In genomic region chr1:227223407-227223806, GRCh38 we compare ENCODE assay signal across 22 cellular contexts.
"Had no signal": no experiment of that assay in that cellular context is flagged by ENCODE, and none has a peak within 500 bp of the region (broad histone marks: within the 10 kb centered on the region; RNA-seq: fewer than 3 reads in every experiment).

No MANE protein-coding gene starts in this region.

- H3K9me3 ChIP-seq: left ventricle myocardium inferior, neutrophil, psoas muscle, right lobe of liver, suprapubic skin, thyroid gland, upper lobe of left lung, uterus had no signal

- H3K27me3 Mint-ChIP-seq: dendritic cell treated with granulocyte-macrophage colony-stimulating factor and Interleukin-4, amounts not matched to agents 40 ng/mL and 50 ng/mL, for 4 days had no signal

- H3K9me3 Mint-ChIP-seq: dendritic cell treated with granulocyte-macrophage colony-stimulating factor and Interleukin-4, amounts not matched to agents 40 ng/mL and 50 ng/mL, for 4 days; effector memory CD8-positive, alpha-beta T cell; immature natural killer cell; naive B cell; stimulated activated effector memory CD8-positive, alpha-beta T cell treated with anti-CD3 and anti-CD28 coated beads, Interleukin-12 subunit alpha, Interleukin-12 subunit beta, amount 100 ng/mL, for 72 hours had no signal

- H3K4me3 ChIP-seq: left ventricle myocardium inferior, lung, psoas muscle, right lobe of liver, suprapubic skin, thyroid gland, upper lobe of left lung, uterus had no signal

- H3K36me3 ChIP-seq: left ventricle myocardium inferior, neutrophil, right lobe of liver, suprapubic skin, thyroid gland, upper lobe of left lung, uterus had no signal

- H3K4me3 Mint-ChIP-seq: dendritic cell treated with granulocyte-macrophage colony-stimulating factor and Interleukin-4, amounts not matched to agents 40 ng/mL and 50 ng/mL, for 4 days; effector memory CD8-positive, alpha-beta T cell; immature natural killer cell; naive B cell; stimulated activated effector memory CD8-positive, alpha-beta T cell treated with anti-CD3 and anti-CD28 coated beads, Interleukin-12 subunit alpha, Interleukin-12 subunit beta, amount 100 ng/mL, for 72 hours had no signal

- DNase-seq: effector memory CD8-positive, alpha-beta T cell; erythroblast; foreskin keratinocyte; immature natural killer cell; left cardiac atrium; left ventricle myocardium inferior; mesenchymal stem cell; naive B cell; psoas muscle; retina; right lobe of liver; stimulated activated CD4-positive, alpha-beta T cell treated with anti-CD3 and anti-CD28 coated beads, Interleukin-4, amount 100 ng/mL, for 1 hour; stimulated activated CD8-positive, alpha-beta memory T cell treated with anti-CD3 and anti-CD28 coated beads, Interleukin-4, amount 100 ng/mL, for 48 hours; stimulated activated naive CD8-positive, alpha-beta T cell treated with anti-CD3 and anti-CD28 coated beads, Interleukin-15, Interleukin-2, amounts not matched to agents 100 U/mL and 50 U/mL, for 24 hours; thyroid gland; upper lobe of left lung; uterus had no signal

- H3K27ac Mint-ChIP-seq: dendritic cell treated with granulocyte-macrophage colony-stimulating factor and Interleukin-4, amounts not matched to agents 40 ng/mL and 50 ng/mL, for 4 days; effector memory CD8-positive, alpha-beta T cell; immature natural killer cell; stimulated activated effector memory CD8-positive, alpha-beta T cell treated with anti-CD3 and anti-CD28 coated beads, Interleukin-12 subunit alpha, Interleukin-12 subunit beta, amount 100 ng/mL, for 72 hours had no signal

- H3K27ac ChIP-seq: foreskin keratinocyte, left ventricle myocardium inferior, neutrophil, psoas muscle, right lobe of liver, suprapubic skin, thyroid gland, upper lobe of left lung, uterus had no signal

- H3K36me3 Mint-ChIP-seq: immature natural killer cell; naive B cell; stimulated activated effector memory CD8-positive, alpha-beta T cell treated with anti-CD3 and anti-CD28 coated beads, Interleukin-12 subunit alpha, Interleukin-12 subunit beta, amount 100 ng/mL, for 72 hours had no signal

- H3K4me1 ChIP-seq: right lobe of liver, uterus had no signal

- H3K4me1 Mint-ChIP-seq: naive B cell; stimulated activated effector memory CD8-positive, alpha-beta T cell treated with anti-CD3 and anti-CD28 coated beads, Interleukin-12 subunit alpha, Interleukin-12 subunit beta, amount 100 ng/mL, for 72 hours had no signal

- H3K27me3 ChIP-seq: foreskin keratinocyte, neutrophil, right lobe of liver, suprapubic skin, thyroid gland, upper lobe of left lung, uterus had no signal
